Comparison of ENCODE assay signal across 10 cellular contexts in genomic region chr9:38687389-38687842, GRCh38. TPM values are rescaled to one million over a fixed set of nuclear protein-coding genes. Genes with fewer than 3 reads are reported as not detected.
A peak's percentile ranks its signal among the peaks of the same experiment; 100 is the strongest.
DNase-seq lines count a peak whose midpoint lies in the region; ATAC-seq and TF ChIP-seq lines count a peak whose summit lies in the region.
"Had no signal": no experiment of that assay in that cellular context is flagged by ENCODE, and none has a peak within 500 bp of the region (broad histone marks: within the 10 kb centered on the region; RNA-seq: fewer than 3 reads in every experiment).

No MANE protein-coding gene starts in this region.

- H3K18ac ChIP-seq in neuronal stem cell (ENCODE audit: low read length): peak overlapping the region; percentile 16

- H2BK15ac ChIP-seq in neuronal stem cell (ENCODE audit: low read length): no peak overlapping the region

- no peak overlapping the region for H3K9ac ChIP-seq in endodermal cell (ENCODE audit: extremely low read depth, low read length, poor library complexity, severe bottlenecking)
- H3K9ac ChIP-seq in neuronal stem cell (ENCODE audit: low read depth, low read length, poor library complexity): no peak overlapping the region

- ATAC-seq in HG02938 (IDR thresholded peaks at IDR 0.05; ENCODE audit: unreplicated experiment): no peak

- H2BK5ac ChIP-seq in neuronal stem cell (ENCODE audit: low read length): no peak overlapping the region

- H3K4me3 Mint-ChIP-seq in endodermal cell: peak overlapping the region; percentile 20
- H3K4me3 Mint-ChIP-seq: memory B cell had no signal

- no peak overlapping the region for H3K23ac ChIP-seq in neuronal stem cell (ENCODE audit: low read depth, low read length, poor library complexity)

- H3K27ac Mint-ChIP-seq in endodermal cell: peak overlapping the region; percentile 86
- H3K27ac Mint-ChIP-seq: memory B cell had no signal

- H3K27me3 ChIP-seq in endodermal cell (ENCODE audit: control insufficient read depth, insufficient read depth, low read length, poor library complexity, severe bottlenecking): no peaks in the 10 kb centered on the region
- H3K27me3 ChIP-seq in neuronal stem cell (ENCODE audit: control insufficient read depth in 3 of 3, insufficient read depth in 3 of 3, low read depth in 1 of 3, low read length in 3 of 3): no peaks in the 10 kb centered on the region

- no peak overlapping the region for H4K91ac ChIP-seq in neuronal stem cell (ENCODE audit: low read depth, low read length, poor library complexity)

- H3K4ac ChIP-seq in neuronal stem cell (ENCODE audit: low read length): no peak overlapping the region

- no peak overlapping the region for H2BK120ac ChIP-seq in neuronal stem cell (ENCODE audit: low read depth, low read length)

- no peak overlapping the region for H3K14ac ChIP-seq in neuronal stem cell (ENCODE audit: low read length)

- DNase-seq in NCI-H1436 (lab: John Stamatoyannopoulos, UW) (peak; percentile 20), NCI-H1436 treated with DMSO at 0.1 percent for 48 hours (lab: John Stamatoyannopoulos, UW) (no peak), T-helper 9 cell (peak; percentile 4), endodermal cell (peak; percentile 86), neuronal stem cell (ENCODE audit: low spot score) (no peak), NCI-H1105 treated with DMSO at 0.1 percent for 48 hours (lab: John Stamatoyannopoulos, UW) (no peak), NCI-H748 (lab: John Stamatoyannopoulos, UW; ENCODE audit: unreplicated experiment) (no peak)

- H3K4me3 ChIP-seq in endodermal cell (ENCODE audit: low read length) (no peak overlapping the region), neuronal stem cell (ENCODE audit: low read length in 2 of 2) (no peak overlapping the region)

- no peak overlapping the region for H2AK5ac ChIP-seq in neuronal stem cell (ENCODE audit: low read depth, low read length)

- WGBS in endodermal cell (ENCODE audit: insufficient coverage in 1 of 2, insufficient read length in 1 of 2), 2 experiments: 72 to 87% methylated on average over 7 to 21 of the region's 21 CpGs
- WGBS in neuronal stem cell (ENCODE audit: extremely low coverage in 2 of 2, insufficient read length in 2 of 2, insufficient replicate concordance in 1 of 2), 2 donors: no CpG with 5 or more reads among the region's 21 CpGs

- H2BK12ac ChIP-seq in neuronal stem cell (ENCODE audit: low read length): no peak overlapping the region

- no peaks in the 10 kb centered on the region for H3K9me3 Mint-ChIP-seq in endodermal cell
- H3K9me3 Mint-ChIP-seq: memory B cell had no signal

- peak overlapping the region; percentile 76 for H2AFZ ChIP-seq in neuronal stem cell (ENCODE audit: low read length)

- no peaks in the 10 kb centered on the region for H3K36me3 ChIP-seq in endodermal cell (ENCODE audit: control insufficient read depth, insufficient read depth, low read length)
- H3K36me3 ChIP-seq in neuronal stem cell (replicated peaks in 1 of 2; ENCODE audit: control insufficient read depth in 2 of 2, insufficient read depth in 2 of 2, low read length in 2 of 2): no peaks in the 10 kb centered on the region

- no peaks in the 10 kb centered on the region for H3K36me3 Mint-ChIP-seq in endodermal cell (ENCODE audit: low read depth)
- H3K36me3 Mint-ChIP-seq: memory B cell had no signal

- H3K4me1 ChIP-seq in endodermal cell (ENCODE audit: control insufficient read depth, insufficient read depth, low read length) (peaks cover 9% of the 10 kb centered on the region), neuronal stem cell (ENCODE audit: control insufficient read depth in 2 of 2, insufficient read depth in 1 of 2, low read depth in 1 of 2, low read length in 2 of 2) (peaks cover 14 to 30% of the 10 kb centered on the region in 2 donors)

- H3K27ac ChIP-seq in endodermal cell (ENCODE audit: low read depth, low read length) (no peak overlapping the region), neuronal stem cell (replicated peaks; ENCODE audit: low read length) (no peak overlapping the region)

- H4K8ac ChIP-seq in neuronal stem cell (ENCODE audit: low read depth, low read length): no peak overlapping the region

- H3K9me3 ChIP-seq in endodermal cell (ENCODE audit: control insufficient read depth, low read length): no peaks in the 10 kb centered on the region
- no peaks in the 10 kb centered on the region for H3K9me3 ChIP-seq in neuronal stem cell (replicated peaks in 1 of 2; ENCODE audit: control insufficient read depth in 2 of 2, insufficient read depth in 1 of 2, low read depth in 1 of 2, low read length in 2 of 2)

- peaks cover 54% of the 10 kb centered on the region for H3K4me1 Mint-ChIP-seq in endodermal cell
- H3K4me1 Mint-ChIP-seq: memory B cell had no signal

- H3K27me3 Mint-ChIP-seq in endodermal cell (ENCODE audit: insufficient read depth): peaks cover 4% of the 10 kb centered on the region

- no peak for TF ChIP-seq CTCF in endodermal cell (conservative IDR thresholded peaks at IDR 0.05)

- no peaks in the 10 kb centered on the region for H3K79me1 ChIP-seq in neuronal stem cell (ENCODE audit: low read depth, low read length)

- H3K4me2 ChIP-seq in neuronal stem cell (ENCODE audit: insufficient read depth, low read length, poor library complexity, severe bottlenecking): no peak overlapping the region

RNA-seq across cellular contexts. Expression of gene FAM240B, which starts 32.5 kb away (rescaled TPM):
- not detected for total RNA-seq in endodermal cell
- not detected for polyA plus RNA-seq in endodermal cell (2013, experiment 1 of 2)
- polyA plus RNA-seq in endodermal cell (2013, experiment 2 of 2): not detected
- not detected for polyA plus RNA-seq in neuronal stem cell (2013, experiment 1 of 2)
- polyA plus RNA-seq in neuronal stem cell (2013, experiment 2 of 2): not detected
- polyA plus RNA-seq: AG04450 had no signal

Comparison
In these comparisons a context has a peak if more than half of its experiments do, and no peak if none do; other contexts are left out.
1. DNase-seq: peak in NCI-H1436 (single experiment), T-helper 9 cell (single experiment) and endodermal cell (single experiment); none in NCI-H1436 treated with DMSO at 0.1 percent for 48 hours (single experiment), neuronal stem cell (single experiment), NCI-H1105 treated with DMSO at 0.1 percent for 48 hours (single experiment) and NCI-H748 (single experiment).